In genomic region chr11:65903068-65903481, GRCh38 we compare ENCODE assay signal across 11 cellular contexts. TPM values are rescaled to one million over a fixed set of nuclear protein-coding genes. Genes with fewer than 3 reads are reported as not detected.
A peak's percentile ranks its signal among the peaks of the same experiment; 100 is the strongest.
DNase-seq lines count a peak whose midpoint lies in the region; ATAC-seq and TF ChIP-seq lines count a peak whose summit lies in the region.
"Had no signal": no experiment of that assay in that cellular context is flagged by ENCODE, and none has a peak within 500 bp of the region (broad histone marks: within the 10 kb centered on the region; RNA-seq: fewer than 3 reads in every experiment).

No MANE protein-coding gene starts in this region.

- no peak overlapping the region for H2AFZ ChIP-seq in osteoblast (ENCODE audit: low read length)

- peak; percentile 84 for DNase-seq in GM04503 (ENCODE audit: low read depth)
- peak; percentile 78 for DNase-seq in NB4 (ENCODE audit: low read depth)
- DNase-seq in choroid plexus epithelial cell (ENCODE audit: low read depth), result peak; percentile 58
- peak; percentile 94 for DNase-seq in osteoblast (ENCODE audit: insufficient read length, low spot score, missing footprints)
- DNase-seq in stimulated activated CD4-positive, alpha-beta T cell treated with anti-CD3 and anti-CD28 coated beads, Interleukin-2, amount 100 ng/mL, for 24 hours, result no peak
- DNase-seq in mucosa of gallbladder (ENCODE audit: low spot score), result no peak
- DNase-seq in suprapubic skin (ENCODE audit: low spot score in 2 of 2), result no peak
- no peak for DNase-seq in stimulated activated naive CD8-positive, alpha-beta T cell treated with anti-CD3 and anti-CD28 coated beads, Interleukin-15, amount 100 ng/mL, for 72 hours
- DNase-seq: activated naive CD8-positive, alpha-beta T cell treated with anti-CD3 and anti-CD28 coated beads for 36 hours; NCI-H526 had no signal

- no peak for TF ChIP-seq EP300 in suprapubic skin (IDR thresholded peaks at IDR 0.05)

- peaks cover 5% of the 10 kb centered on the region for H3K36me3 ChIP-seq in osteoblast (ENCODE audit: insufficient read depth, low read length)
- H3K36me3 ChIP-seq in suprapubic skin, result no peaks in the 10 kb centered on the region
- H3K36me3 ChIP-seq: neutrophil had no signal

- H3K4me1 Mint-ChIP-seq in stimulated activated naive CD8-positive, alpha-beta T cell treated with anti-CD3 and anti-CD28 coated beads, Interleukin-15, amount 100 ng/mL, for 72 hours, result peaks cover 24% of the 10 kb centered on the region

- no peak for TF ChIP-seq CTCF in NB4 (IDR thresholded peaks at IDR 0.05; ENCODE audit: low read depth, low read length)
- TF ChIP-seq CTCF in choroid plexus epithelial cell (conservative IDR thresholded peaks at IDR 0.05; ENCODE audit: low read depth, low read length), result no peak
- no peak for TF ChIP-seq CTCF in osteoblast (IDR thresholded peaks at IDR 0.05; ENCODE audit: extremely low read depth, low read depth, low read length)
- TF ChIP-seq CTCF in suprapubic skin (IDR thresholded peaks at IDR 0.05), result no peak

- H3K9me3 ChIP-seq in osteoblast (ENCODE audit: low read depth, low read length) (no peaks in the 10 kb centered on the region), suprapubic skin (no peaks in the 10 kb centered on the region)
- H3K9me3 ChIP-seq: neutrophil had no signal

- no peak overlapping the region for H3K27ac Mint-ChIP-seq in stimulated activated naive CD8-positive, alpha-beta T cell treated with anti-CD3 and anti-CD28 coated beads, Interleukin-15, amount 100 ng/mL, for 72 hours
- H3K27ac Mint-ChIP-seq: activated naive CD8-positive, alpha-beta T cell treated with anti-CD3 and anti-CD28 coated beads for 36 hours had no signal

- no peaks in the 10 kb centered on the region for H3K27me3 ChIP-seq in osteoblast (ENCODE audit: insufficient read depth, low read length)
- H3K27me3 ChIP-seq in suprapubic skin, result no peaks in the 10 kb centered on the region

- TF ChIP-seq POLR2A in NB4 (IDR thresholded peaks at IDR 0.05; ENCODE audit: extremely low read depth, insufficient read length), result no peak
- no peak for TF ChIP-seq POLR2A in suprapubic skin (IDR thresholded peaks at IDR 0.05)

- no peaks in the 10 kb centered on the region for H4K20me1 ChIP-seq in osteoblast (ENCODE audit: insufficient read depth, low read length)

- H3K4me2 ChIP-seq in osteoblast (ENCODE audit: insufficient read depth, low read length), result peak overlapping the region; percentile 45

- H3K27ac ChIP-seq in osteoblast (ENCODE audit: low read depth, low read length) (peak overlapping the region; percentile 85), suprapubic skin (no peak overlapping the region)
- H3K27ac ChIP-seq: neutrophil had no signal

- ATAC-seq in stimulated activated naive CD8-positive, alpha-beta T cell treated with anti-CD3 and anti-CD28 coated beads, Interleukin-15, amount 100 ng/mL, for 72 hours, result no peak

- H3K79me2 ChIP-seq in osteoblast (ENCODE audit: insufficient read depth, low read length), result peaks cover 24% of the 10 kb centered on the region

- H3K4me3 Mint-ChIP-seq in stimulated activated naive CD8-positive, alpha-beta T cell treated with anti-CD3 and anti-CD28 coated beads, Interleukin-15, amount 100 ng/mL, for 72 hours, result no peak overlapping the region
- H3K4me3 Mint-ChIP-seq: activated naive CD8-positive, alpha-beta T cell treated with anti-CD3 and anti-CD28 coated beads for 36 hours had no signal

- no peak overlapping the region for H3K4me3 ChIP-seq in NB4 (ENCODE audit: low read depth, low read length)
- no peak overlapping the region for H3K4me3 ChIP-seq in choroid plexus epithelial cell (ENCODE audit: low read depth, low read length)
- H3K4me3 ChIP-seq in osteoblast (ENCODE audit: insufficient read depth, low read length), result peak overlapping the region; percentile 14
- no peak overlapping the region for H3K4me3 ChIP-seq in suprapubic skin

- H3K4me1 ChIP-seq in osteoblast (ENCODE audit: insufficient read depth, low read length) (peaks cover 48% of the 10 kb centered on the region), suprapubic skin (peaks cover 26% of the 10 kb centered on the region)

- 19% methylated on average over 4 of the region's 5 CpGs for WGBS in suprapubic skin

- peaks cover 15% of the 10 kb centered on the region for H3K27me3 Mint-ChIP-seq in stimulated activated naive CD8-positive, alpha-beta T cell treated with anti-CD3 and anti-CD28 coated beads, Interleukin-15, amount 100 ng/mL, for 72 hours

- H3K9me3 Mint-ChIP-seq in stimulated activated naive CD8-positive, alpha-beta T cell treated with anti-CD3 and anti-CD28 coated beads, Interleukin-15, amount 100 ng/mL, for 72 hours, result no peaks in the 10 kb centered on the region
- H3K9me3 Mint-ChIP-seq: activated naive CD8-positive, alpha-beta T cell treated with anti-CD3 and anti-CD28 coated beads for 36 hours had no signal

RNA-seq across cellular contexts. Expression of gene FOSL1, which starts 2.9 kb away (rescaled TPM):
- total RNA-seq in osteoblast, result 13.0 and 13.8 TPM in 2 replicates
- 1.2 TPM for total RNA-seq in mucosa of gallbladder
- 100 to 1,000 TPM in 1 of 4 donors, 10 to 100 TPM in 1, 1 to 10 TPM in 2; 5.0 to 118 (median 28.9) TPM for total RNA-seq in suprapubic skin

RNA-seq across cellular contexts. Expression of gene CCDC85B, which starts 12.6 kb away (rescaled TPM):
- total RNA-seq in osteoblast (42.4 and 47.0 TPM in 2 replicates), mucosa of gallbladder (28.3 TPM), suprapubic skin (10 to 100 TPM; 16.0 to 35.8 (median 28.0) TPM)

RNA-seq across cellular contexts. Expression of gene FIBP, which starts 14.8 kb away (rescaled TPM):
- total RNA-seq in osteoblast (129 and 151 TPM in 2 replicates), mucosa of gallbladder (55.1 TPM), suprapubic skin (10 to 100 TPM; 46.9 to 89.3 (median 74.6) TPM)

RNA-seq across cellular contexts. Expression of gene C11orf68, which starts 15.8 kb away (rescaled TPM):
- total RNA-seq in osteoblast (30.9 and 32.9 TPM in 2 replicates), mucosa of gallbladder (44.8 TPM), suprapubic skin (10 to 100 TPM; 17.4 to 21.6 (median 19.5) TPM)

RNA-seq across cellular contexts. Expression of gene DRAP1, which starts 16.2 kb away (rescaled TPM):
- total RNA-seq in osteoblast, result 170 and 190 TPM in 2 replicates
- 90.1 TPM for total RNA-seq in mucosa of gallbladder
- total RNA-seq in suprapubic skin, result 10 to 100 TPM; 54.2 to 82.5 (median 68.0) TPM

Comparison
In these comparisons a context has a peak if more than half of its experiments do, and no peak if none do; other contexts are left out.
1. DNase-seq: peak in GM04503 (single experiment), NB4 (single experiment), choroid plexus epithelial cell (single experiment) and osteoblast (single experiment); none in stimulated activated CD4-positive, alpha-beta T cell treated with anti-CD3 and anti-CD28 coated beads, Interleukin-2, amount 100 ng/mL, for 24 hours (0 of 2), mucosa of gallbladder (single experiment), suprapubic skin (0 of 2) and stimulated activated naive CD8-positive, alpha-beta T cell treated with anti-CD3 and anti-CD28 coated beads, Interleukin-15, amount 100 ng/mL, for 72 hours (0 of 2).